Comparison of ENCODE assay signal across 8 cellular contexts in the genomic region with DNA sequence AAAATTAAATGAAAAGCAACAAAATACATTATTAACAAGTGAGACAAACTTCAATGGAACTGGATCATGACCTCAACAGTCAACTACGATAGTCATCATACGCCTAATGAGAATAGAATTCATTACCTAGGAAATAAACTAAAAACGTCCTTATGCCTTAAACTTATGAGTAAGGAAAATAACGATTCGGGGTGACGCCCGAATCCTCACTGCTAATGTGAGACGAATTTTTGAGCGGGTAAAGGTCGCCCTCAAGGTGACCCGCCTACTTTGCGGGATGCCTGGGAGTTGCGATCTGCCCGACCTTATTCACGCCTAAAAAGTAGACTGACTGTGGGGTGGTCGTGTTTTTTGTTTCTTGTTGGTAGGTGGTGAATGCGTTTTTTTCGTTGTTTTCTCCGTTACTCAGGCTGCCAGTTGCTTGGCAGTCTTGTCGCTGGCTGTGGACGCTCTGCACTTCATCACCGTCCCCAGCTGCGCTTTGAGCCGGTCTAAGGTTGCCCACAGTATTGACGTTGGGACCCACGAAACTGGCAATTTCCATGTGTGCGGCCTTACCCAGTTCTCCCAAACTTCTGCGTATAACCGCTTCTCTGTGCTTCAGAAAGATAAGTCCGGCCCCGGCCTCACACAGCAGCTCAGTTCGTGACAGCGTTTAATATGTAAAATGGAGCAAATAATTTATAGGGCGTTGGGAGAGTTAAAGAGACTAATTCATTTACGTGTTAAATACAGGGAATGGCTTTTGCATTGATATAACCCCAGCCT. TPM values are rescaled to one million over a fixed set of nuclear protein-coding genes. Genes with fewer than 3 reads are reported as not detected.
DNase-seq lines count a peak whose midpoint lies in the region; ATAC-seq and TF ChIP-seq lines count a peak whose summit lies in the region.

No MANE protein-coding gene starts in this region.

- H3K27me3 ChIP-seq in layer of hippocampus (ENCODE audit: control insufficient read depth, insufficient read depth, low read length) = no peaks in the 10 kb centered on the region

- H3K4me1 Mint-ChIP-seq in chondrocyte (ENCODE audit: low read depth) = peaks cover 66% of the 10 kb centered on the region

- H3K27me3 Mint-ChIP-seq in chondrocyte (ENCODE audit: low read depth) = no peaks in the 10 kb centered on the region

- no peaks in the 10 kb centered on the region for H3K9me3 Mint-ChIP-seq in chondrocyte (ENCODE audit: low read depth)

- peak overlapping the region; percentile 99 for H3K27ac Mint-ChIP-seq in chondrocyte (ENCODE audit: unreplicated experiment)

- H3K27ac ChIP-seq in layer of hippocampus (ENCODE audit: low read depth, low read length) = peak overlapping the region; percentile 96

- peaks cover 2% of the 10 kb centered on the region for H3K36me3 Mint-ChIP-seq in chondrocyte (ENCODE audit: low read depth)

- H3K4me3 Mint-ChIP-seq in chondrocyte (ENCODE audit: unreplicated experiment) = peak overlapping the region; percentile 94

- DNase-seq in AG09309 (ENCODE audit: low read depth) (peak; percentile 94), NCI-H446 (lab: John Stamatoyannopoulos, UW) (peak; percentile 98 to 100), chondrocyte (ENCODE audit: low spot score) (no peak)
- peak; percentile 82 for DNase-seq in activated CD4-positive, CD25-positive, alpha-beta regulatory T cell treated with anti-CD3 and anti-CD28 coated beads, Interleukin-2, amount 50 U/mL, for 72 hours
- peak; percentile 74 to 85 (median 79) for DNase-seq in stimulated activated CD4-positive, alpha-beta T cell treated with anti-CD3 and anti-CD28 coated beads, Interleukin-1b, Interleukin-23, amount 100 ng/mL, for 24 hours (ENCODE audit: low read depth in 4 of 4, low spot score in 1 of 4)

- ATAC-seq in GM19023 (IDR thresholded peaks at IDR 0.05; ENCODE audit: unreplicated experiment) = peak; percentile 52
- ATAC-seq in HG03280 (IDR thresholded peaks at IDR 0.05; ENCODE audit: unreplicated experiment) = peak; percentile 58

- TF ChIP-seq CTCF in AG09309 (IDR thresholded peaks at IDR 0.05; ENCODE audit: control insufficient read depth, insufficient read depth, low read depth, low read length, missing control alignments) = no peak
- no peak for TF ChIP-seq CTCF in chondrocyte (IDR thresholded peaks at IDR 0.05)

- H3K4me3 ChIP-seq in AG09309 (ENCODE audit: control insufficient read depth, low read depth, low read length) = no peak overlapping the region

RNA-seq across cellular contexts. Expression of a gene that starts 0.6 kb away (rescaled TPM):
- total RNA-seq in chondrocyte = 47.3 to 49.2 TPM (median 48.0 TPM) in 3 replicates

RNA-seq across cellular contexts. Expression of a gene that starts 25.1 kb away (rescaled TPM):
- 0.85 to 1.8 TPM in 2 of 3 replicates, not detected in the other for total RNA-seq in chondrocyte

RNA-seq across cellular contexts. Expression of a gene that starts 33.9 kb away (rescaled TPM):
- total RNA-seq in chondrocyte = 279 to 383 TPM (median 382 TPM) in 3 replicates
